In genomic region chr2:185608799-185609198, GRCh38 we compare ENCODE assay signal across 11 cellular contexts.
DNase-seq lines count a peak whose midpoint lies in the region; ATAC-seq, FAIRE-seq and TF ChIP-seq lines count a peak whose summit lies in the region.
"Had no signal": no experiment of that assay in that cellular context is flagged by ENCODE, and none has a peak within 500 bp of the region (broad histone marks: within the 10 kb centered on the region; RNA-seq: fewer than 3 reads in every experiment).

No MANE protein-coding gene starts in this region.

- peaks cover 15% of the 10 kb centered on the region for H3K9me3 ChIP-seq in left ventricle myocardium inferior (replicated peaks)
- H3K9me3 ChIP-seq in right cardiac atrium (ENCODE audit: control insufficient read depth, low read length) = no peaks in the 10 kb centered on the region
- H3K9me3 ChIP-seq in PC-9 (ENCODE audit: insufficient read depth, low read depth) = no peaks in the 10 kb centered on the region
- no peaks in the 10 kb centered on the region for H3K9me3 ChIP-seq in endothelial cell of umbilical vein (replicated peaks; ENCODE audit: control insufficient read depth, insufficient read depth, low read length)

- H3K4me2 ChIP-seq in PC-9 (no peak overlapping the region), endothelial cell of umbilical vein (ENCODE audit: insufficient read depth, low read length) (no peak overlapping the region)

- H3K27me3 ChIP-seq in left ventricle myocardium inferior (ENCODE audit: low read depth) (no peaks in the 10 kb centered on the region), right cardiac atrium (ENCODE audit: control insufficient read depth, insufficient read depth) (no peaks in the 10 kb centered on the region), PC-9 (ENCODE audit: insufficient read depth, low read depth) (no peaks in the 10 kb centered on the region), endothelial cell of umbilical vein (ENCODE audit: control insufficient read depth in 2 of 2, insufficient read depth in 2 of 2, low read length in 2 of 2) (no peaks in the 10 kb centered on the region)
- H3K27me3 ChIP-seq: right atrium auricular region had no signal

- intact Hi-C loops in left ventricle myocardium inferior (cut with micrococcal nuclease) = no loop called here
- intact Hi-C loops in right cardiac atrium (cut with DNase I) = no loop called here
- intact Hi-C loops in PC-9 (cut with micrococcal nuclease; ENCODE audit: unreplicated experiment) = no loop called here
- intact Hi-C loops in endothelial cell of umbilical vein (cut with micrococcal nuclease) = no loop called here
- intact Hi-C loops in posterior cingulate gyrus (cut with DNase I) = no loop called here

- 41% methylated on average over 3 of the region's 3 CpGs for WGBS in right cardiac atrium

- H3K9me2 ChIP-seq in PC-9 (ENCODE audit: insufficient read depth) = no peaks in the 10 kb centered on the region

- DNase-seq in left ventricle myocardium inferior (no peak), right cardiac atrium (no peak), PC-9 (no peak), endothelial cell of umbilical vein (ENCODE audit: low read depth, low spot score) (peak; percentile 4), mesenteric fat pad (ENCODE audit: low spot score) (no peak), posterior cingulate gyrus (no peak), NCI-H510A treated with DMSO at 0.1 percent for 48 hours (lab: John Stamatoyannopoulos, UW) (no peak)
- DNase-seq: NCI-H1048, T-cell had no signal

- H3F3A ChIP-seq in PC-9 (ENCODE audit: insufficient read depth, low read depth) = no peaks in the 10 kb centered on the region

- no peak overlapping the region for H3K9ac ChIP-seq in endothelial cell of umbilical vein (replicated peaks; ENCODE audit: extremely low read depth, insufficient read depth, low read length)

- CTCF ChIA-PET in PC-9 (lab: Charles Lee) (no interaction called here), endothelial cell of umbilical vein (lab: Charles Lee) (interaction anchor here (0.8 kb wide), 1 partner anchor 130 kb away, joined by 3 read pairs; the partner anchor contains the start of gene FSIP2)

- H3K36me3 ChIP-seq in left ventricle myocardium inferior (no peaks in the 10 kb centered on the region), PC-9 (ENCODE audit: low read depth) (no peaks in the 10 kb centered on the region), endothelial cell of umbilical vein (ENCODE audit: control insufficient read depth in 2 of 2, extremely low read depth in 1 of 2, insufficient read depth in 2 of 2, low read length in 2 of 2) (no peaks in the 10 kb centered on the region)
- H3K36me3 ChIP-seq: right atrium auricular region had no signal

- dilution Hi-C loops in endothelial cell of umbilical vein (cut with MboI; ENCODE audit: extremely low pct_ligation_motif_present, low sequenced_read_pairs) = no loop called here

- BruUV-seq in PC-9 (replicated peaks; lab: Mats Ljungman, UMichigan) (no TSS peak), endothelial cell of umbilical vein (replicated peaks; lab: Mats Ljungman, UMichigan) (no TSS peak)

- no peaks in the 10 kb centered on the region for H3K9me1 ChIP-seq in endothelial cell of umbilical vein (replicated peaks; ENCODE audit: control insufficient read depth, extremely low read depth, insufficient read depth, low read length)

- H3K4me3 ChIP-seq in left ventricle myocardium inferior (no peak overlapping the region), right cardiac atrium (ENCODE audit: low read length) (no peak overlapping the region), PC-9 (no peak overlapping the region), endothelial cell of umbilical vein (replicated peaks in 1 of 3; ENCODE audit: insufficient read depth in 1 of 3, low read depth in 1 of 3, low read length in 3 of 3) (no peak overlapping the region)
- H3K4me3 ChIP-seq: right atrium auricular region had no signal

- no peaks in the 10 kb centered on the region for H4K20me1 ChIP-seq in PC-9 (ENCODE audit: insufficient read depth)
- no peaks in the 10 kb centered on the region for H4K20me1 ChIP-seq in endothelial cell of umbilical vein (replicated peaks; ENCODE audit: control insufficient read depth, extremely low read depth, insufficient read depth, low read length)

- TF ChIP-seq POLR2A in endothelial cell of umbilical vein (IDR thresholded peaks at IDR 0.05; ENCODE audit: low read depth, low read length) = no peak

- H2AFZ ChIP-seq in PC-9 = no peak overlapping the region
- H2AFZ ChIP-seq in endothelial cell of umbilical vein (ENCODE audit: low read depth, low read length) = no peak overlapping the region

- H3K27ac ChIP-seq in left ventricle myocardium inferior (replicated peaks) (no peak overlapping the region), right cardiac atrium (ENCODE audit: low read length) (no peak overlapping the region), PC-9 (no peak overlapping the region), endothelial cell of umbilical vein (ENCODE audit: insufficient read depth, low read depth, low read length) (no peak overlapping the region)
- H3K27ac ChIP-seq: right atrium auricular region had no signal

- no peak for FAIRE-seq in endothelial cell of umbilical vein (lab: Jason Lieb, UNC)

- POLR2A ChIA-PET in PC-9 (lab: Charles Lee; ENCODE audit: unreplicated experiment) = no interaction called here
- POLR2A ChIA-PET in endothelial cell of umbilical vein (lab: Charles Lee) = no interaction called here

- H3K79me2 ChIP-seq in PC-9 (ENCODE audit: low read depth) = no peaks in the 10 kb centered on the region
- H3K79me2 ChIP-seq in endothelial cell of umbilical vein (ENCODE audit: control insufficient read depth, insufficient read depth, low read length) = no peaks in the 10 kb centered on the region

- TF ChIP-seq CTCF in left ventricle myocardium inferior (IDR thresholded peaks at IDR 0.05; ENCODE audit: borderline replicate concordance) (peak; percentile 20), PC-9 (conservative IDR thresholded peaks at IDR 0.05) (peak; percentile 44; the same call in 1 of the 2 replicates), endothelial cell of umbilical vein (IDR thresholded peaks at IDR 0.05; ENCODE audit: extremely low read depth in 1 of 2, insufficient read depth in 1 of 2, low read depth in 1 of 2, low read length in 2 of 2) (no peak)

- H3K4me1 ChIP-seq in left ventricle myocardium inferior = no peaks in the 10 kb centered on the region
- no peaks in the 10 kb centered on the region for H3K4me1 ChIP-seq in right cardiac atrium (ENCODE audit: control insufficient read depth, insufficient read depth, low read length)
- H3K4me1 ChIP-seq in PC-9 (replicated peaks; ENCODE audit: insufficient read depth) = no peaks in the 10 kb centered on the region
- no peaks in the 10 kb centered on the region for H3K4me1 ChIP-seq in endothelial cell of umbilical vein (ENCODE audit: control insufficient read depth, extremely low read depth, insufficient read depth, low read length)
- H3K4me1 ChIP-seq: right atrium auricular region had no signal

- ATAC-seq in right cardiac atrium (no peak), HG02970 (IDR thresholded peaks at IDR 0.05; ENCODE audit: low FRiP score, unreplicated experiment) (no peak)
- ATAC-seq: T-cell had no signal

TF ChIP-seq in endothelial cell of umbilical vein, 7 proteins besides CTCF, POLR2A, EP300 and RAD21:
- no peak for TF ChIP-seq JUN (IDR thresholded peaks at IDR 0.05; ENCODE audit: borderline replicate concordance, insufficient read depth, insufficient read length, low read depth)
- TF ChIP-seq FOS (IDR thresholded peaks at IDR 0.05; ENCODE audit: borderline replicate concordance, insufficient read depth, low read length) = no peak
- no peak for TF ChIP-seq GATA2 (IDR thresholded peaks at IDR 0.05; ENCODE audit: insufficient read depth, insufficient read length, low read depth, low read length)
- TF ChIP-seq MAX (IDR thresholded peaks at IDR 0.05; ENCODE audit: insufficient read depth, insufficient read length) = no peak
- no peak for TF ChIP-seq MYC (IDR thresholded peaks at IDR 0.05; ENCODE audit: low read depth, low read length)
- TF ChIP-seq POLR2AphosphoS5 (IDR thresholded peaks at IDR 0.05; ENCODE audit: insufficient read depth, low read depth, low read length) = no peak
- no peak for TF ChIP-seq EZH2 (IDR thresholded peaks at IDR 0.05; ENCODE audit: borderline replicate concordance, low read depth, low read length, severe bottlenecking)

Comparison
In these comparisons a context has a peak if more than half of its experiments do, and no peak if none do; other contexts are left out.
1. CTCF ChIP-seq: peak in left ventricle myocardium inferior (single experiment) and PC-9 (single experiment); none in endothelial cell of umbilical vein (0 of 2).